Comparison of ENCODE assay signal across 1 cellular context in the genomic region with DNA sequence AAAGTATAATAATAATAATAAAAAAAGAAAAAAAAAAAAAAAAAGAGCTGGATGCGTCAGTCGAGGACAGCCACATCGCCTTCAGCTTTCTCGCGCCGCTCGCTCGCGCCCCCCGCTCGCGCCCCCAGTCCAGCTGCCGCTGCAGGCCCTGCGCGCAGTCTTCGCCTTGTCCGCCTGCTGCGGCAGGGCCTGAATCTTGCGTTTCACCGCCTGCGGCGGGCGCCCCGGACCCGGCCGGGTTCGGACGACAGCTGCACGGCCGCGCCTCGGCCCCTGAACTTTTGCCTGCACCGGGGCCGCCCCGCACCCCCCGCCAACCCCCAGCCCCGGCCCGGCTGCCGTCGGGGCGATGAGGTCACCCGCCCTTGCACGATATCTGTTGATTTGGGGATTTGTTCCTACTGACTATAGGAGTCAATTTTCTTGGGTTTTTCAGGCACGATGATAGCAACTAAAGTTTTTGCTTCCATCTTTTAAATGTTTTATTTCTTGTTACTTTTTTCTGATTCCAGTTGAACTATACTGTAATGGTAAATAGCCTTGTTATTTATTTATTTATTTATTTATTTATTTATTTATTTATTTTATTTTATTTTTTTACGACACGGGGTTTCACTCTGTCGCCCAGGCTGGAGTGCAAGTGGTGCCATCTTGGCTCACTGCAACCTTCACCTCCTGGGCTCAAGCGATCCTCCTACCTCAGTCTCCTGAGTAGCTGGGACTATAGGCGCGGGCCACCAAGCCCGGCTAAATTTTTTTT.
TF ChIP-seq lines count a peak whose summit lies in the region.

No MANE protein-coding gene starts in this region.

TF ChIP-seq in WTC11, 78 proteins besides CTCF, POLR2A, EP300 and RAD21 (continued from another document):
- TF ChIP-seq E2F4 (CRISPR knock-in tag; IDR thresholded peaks at IDR 0.05; ENCODE audit: borderline replicate concordance, low read depth): no peak
- no peak for TF ChIP-seq RELA (CRISPR knock-in tag; IDR thresholded peaks at IDR 0.05; ENCODE audit: borderline replicate concordance)
- TF ChIP-seq, protein P1, sequence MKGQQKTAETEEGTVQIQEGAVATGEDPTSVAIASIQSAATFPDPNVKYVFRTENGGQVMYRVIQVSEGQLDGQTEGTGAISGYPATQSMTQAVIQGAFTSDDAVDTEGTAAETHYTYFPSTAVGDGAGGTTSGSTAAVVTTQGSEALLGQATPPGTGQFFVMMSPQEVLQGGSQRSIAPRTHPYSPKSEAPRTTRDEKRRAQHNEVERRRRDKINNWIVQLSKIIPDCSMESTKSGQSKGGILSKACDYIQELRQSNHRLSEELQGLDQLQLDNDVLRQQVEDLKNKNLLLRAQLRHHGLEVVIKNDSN (CRISPR knock-in tag; IDR thresholded peaks at IDR 0.05): no peak
- TF ChIP-seq KAT7 (CRISPR knock-in tag; IDR thresholded peaks at IDR 0.05; ENCODE audit: borderline replicate concordance): no peak
- TF ChIP-seq, protein P2, sequence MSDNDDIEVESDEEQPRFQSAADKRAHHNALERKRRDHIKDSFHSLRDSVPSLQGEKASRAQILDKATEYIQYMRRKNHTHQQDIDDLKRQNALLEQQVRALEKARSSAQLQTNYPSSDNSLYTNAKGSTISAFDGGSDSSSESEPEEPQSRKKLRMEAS (CRISPR knock-in tag; IDR thresholded peaks at IDR 0.05): no peak
- TF ChIP-seq FOXJ3 (CRISPR knock-in tag; IDR thresholded peaks at IDR 0.05; ENCODE audit: borderline replicate concordance): no peak
- no peak for TF ChIP-seq HMGA2 (CRISPR knock-in tag; IDR thresholded peaks at IDR 0.05)
